In genomic region chr22:40651057-40651456, GRCh38 we compare ENCODE assay signal across 8 cellular contexts. TPM values are rescaled to one million over a fixed set of nuclear protein-coding genes. Genes with fewer than 3 reads are reported as not detected.
DNase-seq lines count a peak whose midpoint lies in the region; TF ChIP-seq lines count a peak whose summit lies in the region.

No MANE protein-coding gene starts in this region.

- H3K23ac ChIP-seq in mesenchymal stem cell (ENCODE audit: low read length in 2 of 2), result no peak overlapping the region

- H4K91ac ChIP-seq in mesenchymal stem cell (ENCODE audit: low read length), result no peak overlapping the region

- H3K4me3 Mint-ChIP-seq in T-helper 1 cell treated with Interleukin-12 subunit alpha and Interleukin-12 subunit beta and Interleukin-4 antibody, amounts not matched to agents 30 μg/mL and 1 μg/mL, for 36 hours, result no peak overlapping the region

- no peak overlapping the region for H2BK5ac ChIP-seq in mesenchymal stem cell (ENCODE audit: low read depth, low read length, poor library complexity, severe bottlenecking)

- H3K27me3 ChIP-seq in adrenal gland, result no peaks in the 10 kb centered on the region
- H3K27me3 ChIP-seq in mesenchymal stem cell (ENCODE audit: control insufficient read depth in 1 of 2, insufficient read depth in 1 of 2, low read length in 2 of 2), result no peaks in the 10 kb centered on the region
- H3K27me3 ChIP-seq in thyroid gland, result no peaks in the 10 kb centered on the region

- H3K36me3 Mint-ChIP-seq in T-helper 1 cell treated with Interleukin-12 subunit alpha and Interleukin-12 subunit beta and Interleukin-4 antibody, amounts not matched to agents 30 μg/mL and 1 μg/mL, for 36 hours (ENCODE audit: low read depth), result no peaks in the 10 kb centered on the region

- H3K79me1 ChIP-seq in mesenchymal stem cell (replicated peaks; ENCODE audit: low read length, poor library complexity, severe bottlenecking), result peaks cover 3% of the 10 kb centered on the region

- H3K9me3 ChIP-seq in adrenal gland (replicated peaks in 1 of 3), result no peaks in the 10 kb centered on the region
- no peaks in the 10 kb centered on the region for H3K9me3 ChIP-seq in mesenchymal stem cell (ENCODE audit: control insufficient read depth, low read length)
- no peaks in the 10 kb centered on the region for H3K9me3 ChIP-seq in thyroid gland

- no peak overlapping the region for H2BK120ac ChIP-seq in mesenchymal stem cell (ENCODE audit: low read depth, low read length)

- peak overlapping the region in 2 of 4 donors; percentile 43 to 67 for H3K4me3 ChIP-seq in adrenal gland
- peak overlapping the region in 1 of 2 experiments; percentile 78 for H3K4me3 ChIP-seq in mesenchymal stem cell (ENCODE audit: insufficient read depth in 1 of 2, low read depth in 1 of 2, low read length in 2 of 2)
- H3K4me3 ChIP-seq in thyroid gland (replicated peaks in 1 of 3), result no peak overlapping the region

- H3K14ac ChIP-seq in mesenchymal stem cell (ENCODE audit: low read length in 2 of 2), result no peak overlapping the region

- H3K27ac ChIP-seq in adrenal gland (peak overlapping the region; percentile 90 to 99 (median 98)), mesenchymal stem cell (ENCODE audit: low read length, poor library complexity, severe bottlenecking) (peak overlapping the region; percentile 99), thyroid gland (peak overlapping the region in 2 of 3 donors; percentile 89 to 96)

- H4K8ac ChIP-seq in mesenchymal stem cell (ENCODE audit: low read length), result no peak overlapping the region

- no peak overlapping the region for H2BK15ac ChIP-seq in mesenchymal stem cell (ENCODE audit: low read depth, poor library complexity, severe bottlenecking)

- no peaks in the 10 kb centered on the region for H3K9me3 Mint-ChIP-seq in T-helper 1 cell treated with Interleukin-12 subunit alpha and Interleukin-12 subunit beta and Interleukin-4 antibody, amounts not matched to agents 30 μg/mL and 1 μg/mL, for 36 hours

- H3K9ac ChIP-seq in mesenchymal stem cell (ENCODE audit: low read length), result peak overlapping the region; percentile 97

- WGBS in adrenal gland, 4 donors, result 63 to 73% (median 65%) methylated on average over 2 of the region's 2 CpGs
- WGBS in mesenchymal stem cell, result 100% methylated on average over 1 of the region's 2 CpGs
- WGBS in thyroid gland, 2 donors, result 78 to 80% methylated on average over 2 of the region's 2 CpGs

- no peaks in the 10 kb centered on the region for H3K27me3 Mint-ChIP-seq in T-helper 1 cell treated with Interleukin-12 subunit alpha and Interleukin-12 subunit beta and Interleukin-4 antibody, amounts not matched to agents 30 μg/mL and 1 μg/mL, for 36 hours (ENCODE audit: low read depth)

- H2AFZ ChIP-seq in mesenchymal stem cell (ENCODE audit: low read depth, low read length), result no peak overlapping the region

- H3K18ac ChIP-seq in mesenchymal stem cell (ENCODE audit: low read depth in 1 of 2, low read length in 2 of 2), result no peak overlapping the region

- DNase-seq in T-helper 1 cell, result no peak
- DNase-seq in adrenal gland, result no peak
- no peak for DNase-seq in mesenchymal stem cell
- no peak for DNase-seq in thyroid gland
- DNase-seq in stimulated activated CD4-positive, alpha-beta T cell treated with anti-CD3 and anti-CD28 coated beads, Interleukin-12 subunit alpha, Interleukin-12 subunit beta, amount 100 ng/mL, for 4 hours, result no peak
- DNase-seq in ACHN, result no peak
- no peak for DNase-seq in SK-N-DZ (ENCODE audit: low spot score)

- peak overlapping the region; percentile 78 for H3K4me2 ChIP-seq in mesenchymal stem cell (ENCODE audit: low read length, poor library complexity, severe bottlenecking)

- H3K4me1 ChIP-seq in adrenal gland (replicated peaks in 1 of 2) (peaks cover 25 to 30% of the 10 kb centered on the region in 2 donors), mesenchymal stem cell (ENCODE audit: control insufficient read depth, insufficient read depth, low read depth, low read length) (peaks cover 10% of the 10 kb centered on the region), thyroid gland (peaks cover 17 to 44% of the 10 kb centered on the region in 2 donors)

- intact Hi-C loops in adrenal gland (cut with DNase I) (no loop called here), thyroid gland (cut with DNase I) (no loop called here)

- no peaks in the 10 kb centered on the region for H3K36me3 ChIP-seq in adrenal gland (replicated peaks in 1 of 2)
- no peaks in the 10 kb centered on the region for H3K36me3 ChIP-seq in mesenchymal stem cell (ENCODE audit: control insufficient read depth in 1 of 2, insufficient read depth in 2 of 2, low read depth in 1 of 2, low read length in 2 of 2)
- no peaks in the 10 kb centered on the region for H3K36me3 ChIP-seq in thyroid gland

- in situ Hi-C loops in ACHN (cut with HindIII; ENCODE audit: low pct_ligation_motif_present, low pct_unique_long_range_greater_than_20kb, low sequenced_read_pairs), result no loop called here

- TF ChIP-seq POLR2A in adrenal gland (IDR thresholded peaks at IDR 0.05), result no peak
- no peak for TF ChIP-seq POLR2A in thyroid gland (IDR thresholded peaks at IDR 0.05)

- no peak overlapping the region for H3K4ac ChIP-seq in mesenchymal stem cell (ENCODE audit: low read depth in 1 of 2, low read length in 2 of 2)

- TF ChIP-seq CTCF in adrenal gland (IDR thresholded peaks at IDR 0.05), result no peak
- no peak for TF ChIP-seq CTCF in thyroid gland (IDR thresholded peaks at IDR 0.05)

- peak overlapping the region; percentile 52 for H3K27ac Mint-ChIP-seq in T-helper 1 cell treated with Interleukin-12 subunit alpha and Interleukin-12 subunit beta and Interleukin-4 antibody, amounts not matched to agents 30 μg/mL and 1 μg/mL, for 36 hours

- H3K4me1 Mint-ChIP-seq in T-helper 1 cell treated with Interleukin-12 subunit alpha and Interleukin-12 subunit beta and Interleukin-4 antibody, amounts not matched to agents 30 μg/mL and 1 μg/mL, for 36 hours (ENCODE audit: low read depth), result peaks cover 20% of the 10 kb centered on the region

- no peak overlapping the region for H2AK5ac ChIP-seq in mesenchymal stem cell (ENCODE audit: low read length, severe bottlenecking)

- H2BK12ac ChIP-seq in mesenchymal stem cell (ENCODE audit: low read length in 2 of 2), result no peak overlapping the region

RNA-seq across cellular contexts. Expression of gene MRTFA, which starts 14.5 kb away (rescaled TPM):
- total RNA-seq in adrenal gland (100 to 1,000 TPM in 2 of 8 donors, 10 to 100 TPM in 6; 33.9 to 141 (median 47.8) TPM), thyroid gland (100 to 1,000 TPM in 3 of 4 donors, 10 to 100 TPM in 1; 81.4 to 210 (median 122) TPM)
- 10 to 100 TPM; 12.3 to 49.8 (median 22.7) TPM for polyA plus RNA-seq in adrenal gland
- 17.0 TPM for polyA plus RNA-seq in mesenchymal stem cell (2013, experiment 1 of 2)
- polyA plus RNA-seq in mesenchymal stem cell (2013, experiment 2 of 2), result 16.5 TPM
- polyA plus RNA-seq in SK-N-DZ (2014; cell fraction: cytosol; rRNA removed), result 23.9 and 44.0 TPM in 2 replicates
- 12.4 and 27.9 TPM in 2 replicates for polyA plus RNA-seq in SK-N-DZ (2014; cell fraction: nucleus; rRNA removed)

RNA-seq across cellular contexts. Expression of gene MCHR1, which starts 28.2 kb away (rescaled TPM):
- total RNA-seq in adrenal gland (1 to 10 TPM in 1 of 8 donors, under 1 TPM in 5, not detected in 2; 0.11 to 1.7 (median 0.29) TPM), thyroid gland (not detected)
- under 1 TPM; 0.07 to 0.32 (median 0.24) TPM for polyA plus RNA-seq in adrenal gland
- 0.76 TPM for polyA plus RNA-seq in mesenchymal stem cell (2013, experiment 1 of 2)
- polyA plus RNA-seq in mesenchymal stem cell (2013, experiment 2 of 2), result 0.48 TPM
- polyA plus RNA-seq in SK-N-DZ (2014; cell fraction: cytosol; rRNA removed), result 4.7 and 5.7 TPM in 2 replicates
- 2.0 and 3.5 TPM in 2 replicates for polyA plus RNA-seq in SK-N-DZ (2014; cell fraction: nucleus; rRNA removed)
